In the genomic region with DNA sequence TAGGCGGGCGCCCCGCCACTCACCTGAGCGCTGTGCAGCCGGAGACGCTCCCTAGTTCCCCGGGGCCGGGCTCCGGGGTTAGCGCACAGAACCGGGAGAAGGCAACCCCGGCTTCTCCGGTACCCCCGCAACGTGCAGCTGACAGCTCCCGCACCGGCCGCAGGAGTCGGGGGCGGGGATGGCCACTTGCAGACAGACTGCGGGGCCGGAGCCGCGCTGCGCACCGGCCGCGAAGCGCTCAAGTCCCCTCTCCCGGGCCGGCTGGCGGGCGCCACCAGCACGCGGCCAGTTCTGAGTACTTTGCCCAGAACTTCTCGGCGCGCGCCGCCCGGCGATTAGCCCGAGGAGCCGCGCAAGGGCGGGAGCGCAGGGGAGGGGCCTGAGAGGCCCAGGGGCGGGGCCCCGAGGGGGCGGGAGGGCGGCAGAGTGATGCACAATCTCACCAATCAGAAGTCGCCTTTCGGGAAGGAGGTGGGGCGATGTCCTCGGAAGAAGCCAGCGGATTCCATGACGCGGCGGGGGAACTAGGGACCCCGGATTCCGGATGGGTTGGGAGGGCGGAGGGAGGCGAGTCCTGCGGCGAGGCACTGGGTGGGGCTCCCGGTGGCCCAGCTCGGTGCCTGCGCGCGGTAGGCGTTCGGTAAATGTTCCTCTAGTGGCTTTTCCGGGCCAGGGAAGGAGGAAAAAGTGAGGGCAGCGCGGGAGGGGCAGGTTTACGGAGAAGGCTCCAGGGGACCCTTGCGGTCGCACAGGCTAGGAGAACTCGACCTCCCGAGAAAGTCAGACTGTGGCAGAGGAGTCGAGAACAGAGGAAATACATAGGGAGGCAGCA, we compare ENCODE assay signal across 1 cellular context.
TF ChIP-seq lines count a peak whose summit lies in the region.

A gene with protein sequence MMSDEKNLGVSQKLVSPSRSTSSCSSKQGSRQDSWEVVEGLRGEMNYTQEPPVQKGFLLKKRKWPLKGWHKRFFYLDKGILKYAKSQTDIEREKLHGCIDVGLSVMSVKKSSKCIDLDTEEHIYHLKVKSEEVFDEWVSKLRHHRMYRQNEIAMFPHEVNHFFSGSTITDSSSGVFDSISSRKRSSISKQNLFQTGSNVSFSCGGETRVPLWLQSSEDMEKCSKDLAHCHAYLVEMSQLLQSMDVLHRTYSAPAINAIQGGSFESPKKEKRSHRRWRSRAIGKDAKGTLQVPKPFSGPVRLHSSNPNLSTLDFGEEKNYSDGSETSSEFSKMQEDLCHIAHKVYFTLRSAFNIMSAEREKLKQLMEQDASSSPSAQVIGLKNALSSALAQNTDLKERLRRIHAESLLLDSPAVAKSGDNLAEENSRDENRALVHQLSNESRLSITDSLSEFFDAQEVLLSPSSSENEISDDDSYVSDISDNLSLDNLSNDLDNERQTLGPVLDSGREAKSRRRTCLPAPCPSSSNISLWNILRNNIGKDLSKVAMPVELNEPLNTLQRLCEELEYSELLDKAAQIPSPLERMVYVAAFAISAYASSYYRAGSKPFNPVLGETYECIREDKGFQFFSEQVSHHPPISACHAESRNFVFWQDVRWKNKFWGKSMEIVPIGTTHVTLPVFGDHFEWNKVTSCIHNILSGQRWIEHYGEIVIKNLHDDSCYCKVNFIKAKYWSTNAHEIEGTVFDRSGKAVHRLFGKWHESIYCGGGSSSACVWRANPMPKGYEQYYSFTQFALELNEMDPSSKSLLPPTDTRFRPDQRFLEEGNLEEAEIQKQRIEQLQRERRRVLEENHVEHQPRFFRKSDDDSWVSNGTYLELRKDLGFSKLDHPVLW (minus strand): TSS at position 316 of the 832 bp plus-strand sequence. CDS start 87,706 bp downstream, outside the sequence.

TF ChIP-seq in H1, 55 proteins besides CTCF, POLR2A, EP300 and RAD21 (continued from another document):
- TF ChIP-seq, protein P1, sequence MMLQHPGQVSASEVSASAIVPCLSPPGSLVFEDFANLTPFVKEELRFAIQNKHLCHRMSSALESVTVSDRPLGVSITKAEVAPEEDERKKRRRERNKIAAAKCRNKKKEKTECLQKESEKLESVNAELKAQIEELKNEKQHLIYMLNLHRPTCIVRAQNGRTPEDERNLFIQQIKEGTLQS (IDR thresholded peaks at IDR 0.05; ENCODE audit: insufficient read depth, low read depth, low read length) = no peak
- TF ChIP-seq FOSL1 (IDR thresholded peaks at IDR 0.05; ENCODE audit: insufficient read depth, low read depth, low read length) (no peak), SIRT6 (IDR thresholded peaks at IDR 0.05; ENCODE audit: low read length) (no peak), TAF1 (IDR thresholded peaks at IDR 0.05; ENCODE audit: low read depth, low read length) (peak; percentile 73), TEAD4 (IDR thresholded peaks at IDR 0.05; ENCODE audit: low read depth, low read length) (peak; percentile 53; the same call in 1 of the 2 replicates), SRF (IDR thresholded peaks at IDR 0.05; ENCODE audit: low read depth, low read length) (no peak), GABPA (IDR thresholded peaks at IDR 0.05; ENCODE audit: borderline replicate concordance, insufficient read depth, low read length) (no peak), TAF7 (optimal IDR thresholded peaks at IDR 0.05; ENCODE audit: borderline replicate concordance, low read depth, low read length) (peak; percentile 60), ASH2L (IDR thresholded peaks at IDR 0.05; ENCODE audit: low read length) (peak; percentile 43), ZNF274 (IDR thresholded peaks at IDR 0.05; ENCODE audit: borderline replicate concordance, extremely low read depth, low read length) (no peak), HDAC2 (IDR thresholded peaks at IDR 0.05; ENCODE audit: borderline replicate concordance in 1 of 2, low read depth in 2 of 2, low read length in 2 of 2) (no peak), CHD1 (IDR thresholded peaks at IDR 0.05; ENCODE audit: low read depth, low read length) (no peak), CREB1 (IDR thresholded peaks at IDR 0.05) (peak; percentile 75), SP4 (IDR thresholded peaks at IDR 0.05; ENCODE audit: low read length) (peak; percentile 47; the same call in 1 of the 2 replicates), KDM1A (IDR thresholded peaks at IDR 0.05; ENCODE audit: borderline replicate concordance, low read length) (no peak), RXRA (IDR thresholded peaks at IDR 0.05; ENCODE audit: insufficient read depth, low read depth, low read length) (no peak), POLR2AphosphoS5 (IDR thresholded peaks at IDR 0.05; ENCODE audit: low read depth, low read length) (no peak), KDM4A (IDR thresholded peaks at IDR 0.05; ENCODE audit: low read depth, low read length, severe bottlenecking) (peak; percentile 91), SP2 (IDR thresholded peaks at IDR 0.05; ENCODE audit: low read length) (peak; percentile 59), EZH2 (IDR thresholded peaks at IDR 0.05; ENCODE audit: low read depth, low read length, severe bottlenecking) (no peak), CTBP2 (IDR thresholded peaks at IDR 0.05; ENCODE audit: borderline replicate concordance, insufficient read depth, insufficient read length, low read length) (no peak), RBBP5 (IDR thresholded peaks at IDR 0.05; ENCODE audit: borderline replicate concordance, low read depth, low read length) (peak; percentile 26; the same call in 1 of the 2 replicates), SP1 (IDR thresholded peaks at IDR 0.05; ENCODE audit: low read depth, low read length) (peak; percentile 90), RFX5 (IDR thresholded peaks at IDR 0.05; ENCODE audit: borderline replicate concordance, low read depth, low read length) (no peak), TBP (IDR thresholded peaks at IDR 0.05; ENCODE audit: low read depth, low read length) (peak; percentile 41; the same call in 1 of the 2 replicates), SIN3A (conservative IDR thresholded peaks at IDR 0.05 in 1 of 2, IDR thresholded peaks at IDR 0.05 in 1 of 2; ENCODE audit: low read depth in 1 of 2, low read length in 2 of 2) (peak; percentile 26 to 55; a peak in 2 of 4 replicates), SIX5 (IDR thresholded peaks at IDR 0.05; ENCODE audit: low read depth, low read length) (no peak), MAFK (IDR thresholded peaks at IDR 0.05; ENCODE audit: low read depth, low read length) (no peak), CHD2 (IDR thresholded peaks at IDR 0.05; ENCODE audit: low read length) (peak; percentile 77), GTF2F1 (IDR thresholded peaks at IDR 0.05; ENCODE audit: borderline replicate concordance, low read depth, low read length) (no peak), NANOG (IDR thresholded peaks at IDR 0.05; ENCODE audit: insufficient read depth, low read depth, low read length, poor library complexity, severe bottlenecking) (no peak), JUND (IDR thresholded peaks at IDR 0.05; ENCODE audit: low read length) (no peak), NRF1 (IDR thresholded peaks at IDR 0.05; ENCODE audit: low read depth, low read length) (no peak), SUZ12 (IDR thresholded peaks at IDR 0.05; ENCODE audit: low read length) (no peak)
- TF ChIP-seq, protein P2, sequence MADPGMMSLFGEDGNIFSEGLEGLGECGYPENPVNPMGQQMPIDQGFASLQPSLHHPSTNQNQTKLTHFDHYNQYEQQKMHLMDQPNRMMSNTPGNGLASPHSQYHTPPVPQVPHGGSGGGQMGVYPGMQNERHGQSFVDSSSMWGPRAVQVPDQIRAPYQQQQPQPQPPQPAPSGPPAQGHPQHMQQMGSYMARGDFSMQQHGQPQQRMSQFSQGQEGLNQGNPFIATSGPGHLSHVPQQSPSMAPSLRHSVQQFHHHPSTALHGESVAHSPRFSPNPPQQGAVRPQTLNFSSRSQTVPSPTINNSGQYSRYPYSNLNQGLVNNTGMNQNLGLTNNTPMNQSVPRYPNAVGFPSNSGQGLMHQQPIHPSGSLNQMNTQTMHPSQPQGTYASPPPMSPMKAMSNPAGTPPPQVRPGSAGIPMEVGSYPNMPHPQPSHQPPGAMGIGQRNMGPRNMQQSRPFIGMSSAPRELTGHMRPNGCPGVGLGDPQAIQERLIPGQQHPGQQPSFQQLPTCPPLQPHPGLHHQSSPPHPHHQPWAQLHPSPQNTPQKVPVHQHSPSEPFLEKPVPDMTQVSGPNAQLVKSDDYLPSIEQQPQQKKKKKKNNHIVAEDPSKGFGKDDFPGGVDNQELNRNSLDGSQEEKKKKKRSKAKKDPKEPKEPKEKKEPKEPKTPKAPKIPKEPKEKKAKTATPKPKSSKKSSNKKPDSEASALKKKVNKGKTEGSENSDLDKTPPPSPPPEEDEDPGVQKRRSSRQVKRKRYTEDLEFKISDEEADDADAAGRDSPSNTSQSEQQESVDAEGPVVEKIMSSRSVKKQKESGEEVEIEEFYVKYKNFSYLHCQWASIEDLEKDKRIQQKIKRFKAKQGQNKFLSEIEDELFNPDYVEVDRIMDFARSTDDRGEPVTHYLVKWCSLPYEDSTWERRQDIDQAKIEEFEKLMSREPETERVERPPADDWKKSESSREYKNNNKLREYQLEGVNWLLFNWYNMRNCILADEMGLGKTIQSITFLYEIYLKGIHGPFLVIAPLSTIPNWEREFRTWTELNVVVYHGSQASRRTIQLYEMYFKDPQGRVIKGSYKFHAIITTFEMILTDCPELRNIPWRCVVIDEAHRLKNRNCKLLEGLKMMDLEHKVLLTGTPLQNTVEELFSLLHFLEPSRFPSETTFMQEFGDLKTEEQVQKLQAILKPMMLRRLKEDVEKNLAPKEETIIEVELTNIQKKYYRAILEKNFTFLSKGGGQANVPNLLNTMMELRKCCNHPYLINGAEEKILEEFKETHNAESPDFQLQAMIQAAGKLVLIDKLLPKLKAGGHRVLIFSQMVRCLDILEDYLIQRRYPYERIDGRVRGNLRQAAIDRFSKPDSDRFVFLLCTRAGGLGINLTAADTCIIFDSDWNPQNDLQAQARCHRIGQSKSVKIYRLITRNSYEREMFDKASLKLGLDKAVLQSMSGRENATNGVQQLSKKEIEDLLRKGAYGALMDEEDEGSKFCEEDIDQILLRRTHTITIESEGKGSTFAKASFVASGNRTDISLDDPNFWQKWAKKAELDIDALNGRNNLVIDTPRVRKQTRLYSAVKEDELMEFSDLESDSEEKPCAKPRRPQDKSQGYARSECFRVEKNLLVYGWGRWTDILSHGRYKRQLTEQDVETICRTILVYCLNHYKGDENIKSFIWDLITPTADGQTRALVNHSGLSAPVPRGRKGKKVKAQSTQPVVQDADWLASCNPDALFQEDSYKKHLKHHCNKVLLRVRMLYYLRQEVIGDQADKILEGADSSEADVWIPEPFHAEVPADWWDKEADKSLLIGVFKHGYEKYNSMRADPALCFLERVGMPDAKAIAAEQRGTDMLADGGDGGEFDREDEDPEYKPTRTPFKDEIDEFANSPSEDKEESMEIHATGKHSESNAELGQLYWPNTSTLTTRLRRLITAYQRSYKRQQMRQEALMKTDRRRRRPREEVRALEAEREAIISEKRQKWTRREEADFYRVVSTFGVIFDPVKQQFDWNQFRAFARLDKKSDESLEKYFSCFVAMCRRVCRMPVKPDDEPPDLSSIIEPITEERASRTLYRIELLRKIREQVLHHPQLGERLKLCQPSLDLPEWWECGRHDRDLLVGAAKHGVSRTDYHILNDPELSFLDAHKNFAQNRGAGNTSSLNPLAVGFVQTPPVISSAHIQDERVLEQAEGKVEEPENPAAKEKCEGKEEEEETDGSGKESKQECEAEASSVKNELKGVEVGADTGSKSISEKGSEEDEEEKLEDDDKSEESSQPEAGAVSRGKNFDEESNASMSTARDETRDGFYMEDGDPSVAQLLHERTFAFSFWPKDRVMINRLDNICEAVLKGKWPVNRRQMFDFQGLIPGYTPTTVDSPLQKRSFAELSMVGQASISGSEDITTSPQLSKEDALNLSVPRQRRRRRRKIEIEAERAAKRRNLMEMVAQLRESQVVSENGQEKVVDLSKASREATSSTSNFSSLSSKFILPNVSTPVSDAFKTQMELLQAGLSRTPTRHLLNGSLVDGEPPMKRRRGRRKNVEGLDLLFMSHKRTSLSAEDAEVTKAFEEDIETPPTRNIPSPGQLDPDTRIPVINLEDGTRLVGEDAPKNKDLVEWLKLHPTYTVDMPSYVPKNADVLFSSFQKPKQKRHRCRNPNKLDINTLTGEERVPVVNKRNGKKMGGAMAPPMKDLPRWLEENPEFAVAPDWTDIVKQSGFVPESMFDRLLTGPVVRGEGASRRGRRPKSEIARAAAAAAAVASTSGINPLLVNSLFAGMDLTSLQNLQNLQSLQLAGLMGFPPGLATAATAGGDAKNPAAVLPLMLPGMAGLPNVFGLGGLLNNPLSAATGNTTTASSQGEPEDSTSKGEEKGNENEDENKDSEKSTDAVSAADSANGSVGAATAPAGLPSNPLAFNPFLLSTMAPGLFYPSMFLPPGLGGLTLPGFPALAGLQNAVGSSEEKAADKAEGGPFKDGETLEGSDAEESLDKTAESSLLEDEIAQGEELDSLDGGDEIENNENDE (IDR thresholded peaks at IDR 0.05; ENCODE audit: insufficient replicate concordance, low read length) = no peak
- TF ChIP-seq, protein P3, sequence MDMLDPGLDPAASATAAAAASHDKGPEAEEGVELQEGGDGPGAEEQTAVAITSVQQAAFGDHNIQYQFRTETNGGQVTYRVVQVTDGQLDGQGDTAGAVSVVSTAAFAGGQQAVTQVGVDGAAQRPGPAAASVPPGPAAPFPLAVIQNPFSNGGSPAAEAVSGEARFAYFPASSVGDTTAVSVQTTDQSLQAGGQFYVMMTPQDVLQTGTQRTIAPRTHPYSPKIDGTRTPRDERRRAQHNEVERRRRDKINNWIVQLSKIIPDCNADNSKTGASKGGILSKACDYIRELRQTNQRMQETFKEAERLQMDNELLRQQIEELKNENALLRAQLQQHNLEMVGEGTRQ (IDR thresholded peaks at IDR 0.05; ENCODE audit: low read length) = no peak
- TF ChIP-seq, protein P4, sequence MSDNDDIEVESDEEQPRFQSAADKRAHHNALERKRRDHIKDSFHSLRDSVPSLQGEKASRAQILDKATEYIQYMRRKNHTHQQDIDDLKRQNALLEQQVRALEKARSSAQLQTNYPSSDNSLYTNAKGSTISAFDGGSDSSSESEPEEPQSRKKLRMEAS (IDR thresholded peaks at IDR 0.05) = peak; percentile 71
- TF ChIP-seq, protein P5, sequence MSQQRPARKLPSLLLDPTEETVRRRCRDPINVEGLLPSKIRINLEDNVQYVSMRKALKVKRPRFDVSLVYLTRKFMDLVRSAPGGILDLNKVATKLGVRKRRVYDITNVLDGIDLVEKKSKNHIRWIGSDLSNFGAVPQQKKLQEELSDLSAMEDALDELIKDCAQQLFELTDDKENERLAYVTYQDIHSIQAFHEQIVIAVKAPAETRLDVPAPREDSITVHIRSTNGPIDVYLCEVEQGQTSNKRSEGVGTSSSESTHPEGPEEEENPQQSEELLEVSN (IDR thresholded peaks at IDR 0.05) = peak; percentile 78
TF ChIP-seq in H1: peak in this region for 16.
